8 cellular contexts compared by ENCODE assay signal in genomic region chr19:40576585-40577451, GRCh38. TPM values are rescaled to one million over a fixed set of nuclear protein-coding genes. Genes with fewer than 3 reads are reported as not detected.
DNase-seq lines count a peak whose midpoint lies in the region; ATAC-seq and TF ChIP-seq lines count a peak whose summit lies in the region.

SHKBP1 (plus strand) TSS chr19:40576873; CDS start chr19:40576900, 27 bp downstream.

- no peak for TF ChIP-seq CTCF in ascending aorta (IDR thresholded peaks at IDR 0.05)

- H3K4me1 ChIP-seq in ascending aorta (peaks cover 0 to 11% of the 10 kb centered on the region in 2 donors), right cardiac atrium (ENCODE audit: control insufficient read depth, insufficient read depth, low read length) (no peaks in the 10 kb centered on the region), rectal smooth muscle tissue (ENCODE audit: control insufficient read depth, insufficient read depth, low read length) (peaks cover 3% of the 10 kb centered on the region), aorta (ENCODE audit: control insufficient read depth in 1 of 2, insufficient read depth in 2 of 2, low read length in 2 of 2) (no peaks in the 10 kb centered on the region)

- peak; percentile 95 to 96 for DNase-seq in NCI-H1930 (lab: John Stamatoyannopoulos, UW)
- DNase-seq in T-helper 2 cell treated with Interferon-gamma antibody and Interleukin-4, amounts not matched to agents 5 μg/mL and 100 μg/mL, for 36 hours (ENCODE audit: low spot score), result peak; percentile 93
- DNase-seq in ascending aorta (ENCODE audit: low spot score in 2 of 2), result peak; percentile 80 to 96
- DNase-seq in right cardiac atrium, result peak; percentile 96 to 98 (median 98)
- DNase-seq in aorta, result peak; percentile 97 to 98

- peak within 1 kb of the TSS; percentile 81 for H3K4me3 Mint-ChIP-seq in T-helper 2 cell treated with Interferon-gamma antibody and Interleukin-4, amounts not matched to agents 5 μg/mL and 100 μg/mL, for 36 hours

- TF ChIP-seq POLR2A in GM18505 (IDR thresholded peaks at IDR 0.05; ENCODE audit: borderline replicate concordance, extremely low read depth, insufficient read depth, insufficient read length), result peak; percentile 87

- WGBS in right cardiac atrium, result under 1% methylated on average over 53 of the region's 55 CpGs
- WGBS in aorta, 2 donors, result 1 to 2% methylated on average over 44 to 53 of the region's 55 CpGs

- H3K36me3 ChIP-seq in ascending aorta, result peaks cover 18 to 21% of the 10 kb centered on the region in 2 donors
- peaks cover 13% of the 10 kb centered on the region for H3K36me3 ChIP-seq in rectal smooth muscle tissue (ENCODE audit: control insufficient read depth, insufficient read depth, low read length)
- peaks cover 0 to 3% of the 10 kb centered on the region in 2 donors for H3K36me3 ChIP-seq in aorta (ENCODE audit: control insufficient read depth in 1 of 2, insufficient read depth in 2 of 2, low read length in 1 of 2)

- H3K4me1 Mint-ChIP-seq in T-helper 2 cell treated with Interferon-gamma antibody and Interleukin-4, amounts not matched to agents 5 μg/mL and 100 μg/mL, for 36 hours (ENCODE audit: low read depth), result peaks cover 11% of the 10 kb centered on the region

- H3K9me3 ChIP-seq in ascending aorta (no peaks in the 10 kb centered on the region), right cardiac atrium (ENCODE audit: control insufficient read depth, low read length) (no peaks in the 10 kb centered on the region), aorta (ENCODE audit: control insufficient read depth, low read length) (no peaks in the 10 kb centered on the region)

- intact Hi-C loops in ascending aorta (cut with DNase I) (loop anchor here (2.0 to 5.0 kb wide), 2 partner anchors 35 to 48 kb away; no protein-coding TSS in a partner anchor), right cardiac atrium (cut with DNase I) (no loop called here), aorta (cut with DNase I) (loop anchor here in 1 of 2 donors (5.0 kb wide), 2 partner anchors 35 to 50 kb away; no protein-coding TSS in a partner anchor)

- peak within 1 kb of the TSS; percentile 66 for H3K27ac ChIP-seq in ascending aorta
- peak within 1 kb of the TSS; percentile 34 for H3K27ac ChIP-seq in right cardiac atrium (ENCODE audit: low read length)
- peak within 1 kb of the TSS; percentile 64 for H3K27ac ChIP-seq in rectal smooth muscle tissue (ENCODE audit: low read depth, low read length)
- H3K27ac ChIP-seq in aorta (ENCODE audit: low read depth in 1 of 2, low read length in 2 of 2), result no peak within 1 kb of the TSS

- H3K9ac ChIP-seq in rectal smooth muscle tissue (ENCODE audit: low read length), result peak within 1 kb of the TSS; percentile 71

- H3K27me3 Mint-ChIP-seq in T-helper 2 cell treated with Interferon-gamma antibody and Interleukin-4, amounts not matched to agents 5 μg/mL and 100 μg/mL, for 36 hours (ENCODE audit: low read depth), result no peaks in the 10 kb centered on the region

- peaks cover 25% of the 10 kb centered on the region for H3K36me3 Mint-ChIP-seq in T-helper 2 cell treated with Interferon-gamma antibody and Interleukin-4, amounts not matched to agents 5 μg/mL and 100 μg/mL, for 36 hours (ENCODE audit: low read depth)

- H3K27ac Mint-ChIP-seq in T-helper 2 cell treated with Interferon-gamma antibody and Interleukin-4, amounts not matched to agents 5 μg/mL and 100 μg/mL, for 36 hours, result peak within 1 kb of the TSS; percentile 86

- H3K9me3 Mint-ChIP-seq in T-helper 2 cell treated with Interferon-gamma antibody and Interleukin-4, amounts not matched to agents 5 μg/mL and 100 μg/mL, for 36 hours, result no peaks in the 10 kb centered on the region

- H3K4me3 ChIP-seq in ascending aorta, result peak within 1 kb of the TSS; percentile 75 to 84
- H3K4me3 ChIP-seq in right cardiac atrium (ENCODE audit: low read length), result peak within 1 kb of the TSS; percentile 59
- H3K4me3 ChIP-seq in rectal smooth muscle tissue (ENCODE audit: low read length), result peak within 1 kb of the TSS; percentile 97
- H3K4me3 ChIP-seq in aorta (ENCODE audit: low read length in 2 of 2), result peak within 1 kb of the TSS; percentile 65 to 93

- H3K27me3 ChIP-seq in ascending aorta, result no peaks in the 10 kb centered on the region
- no peaks in the 10 kb centered on the region for H3K27me3 ChIP-seq in right cardiac atrium (ENCODE audit: control insufficient read depth, insufficient read depth)
- no peaks in the 10 kb centered on the region for H3K27me3 ChIP-seq in rectal smooth muscle tissue (ENCODE audit: control insufficient read depth, insufficient read depth, low read length)
- no peaks in the 10 kb centered on the region for H3K27me3 ChIP-seq in aorta (ENCODE audit: control insufficient read depth in 1 of 2, insufficient read depth in 2 of 2, low read length in 1 of 2)

- ATAC-seq in GM18505 (IDR thresholded peaks at IDR 0.05; ENCODE audit: unreplicated experiment) (peak; percentile 85), HG02973 (IDR thresholded peaks at IDR 0.05; ENCODE audit: unreplicated experiment) (peak; percentile 98), right cardiac atrium (peak; percentile 98 to 99), aorta (ENCODE audit: low FRiP score) (peak; percentile 95)

RNA-seq across cellular contexts. Expression of gene SHKBP1, which starts in this region (rescaled TPM):
- total RNA-seq in ascending aorta (192 TPM), right cardiac atrium (10 to 100 TPM; 19.7 to 23.0 (median 20.4) TPM), aorta (10 to 100 TPM; 54.0 to 75.3 TPM)
- polyA plus RNA-seq in right cardiac atrium (22.8 TPM), aorta (100 to 1,000 TPM in 1 of 2 donors, 10 to 100 TPM in 1; 29.4 to 150 TPM)

Comparison
In these comparisons a context has a peak if more than half of its experiments do, and no peak if none do; other contexts are left out.
1. H3K27ac ChIP-seq: peak in ascending aorta (2 of 2), right cardiac atrium (single experiment) and rectal smooth muscle tissue (single experiment); none in aorta (0 of 2).
2. Peak in every context shown above with its lines, with median percentiles within 50 percentile points of each other: ATAC-seq, DNase-seq and H3K4me3 ChIP-seq.